Comparison of ENCODE assay signal across 15 cellular contexts in genomic region chr14:40122978-40123648, GRCh38.
DNase-seq lines count a peak whose midpoint lies in the region; ATAC-seq and TF ChIP-seq lines count a peak whose summit lies in the region.
"Had no signal": no experiment of that assay in that cellular context is flagged by ENCODE, and none has a peak within 500 bp of the region (broad histone marks: within the 10 kb centered on the region; RNA-seq: fewer than 3 reads in every experiment).

No MANE protein-coding gene starts in this region.

- no peaks in the 10 kb centered on the region for H3K27me3 ChIP-seq in adipocyte (replicated peaks; ENCODE audit: control insufficient read depth, insufficient read depth, low read length)
- H3K27me3 ChIP-seq: dorsolateral prefrontal cortex had no signal

- no peaks in the 10 kb centered on the region for H3K9me3 ChIP-seq in adipocyte (ENCODE audit: control insufficient read depth, low read length)
- H3K9me3 ChIP-seq in mucosa of descending colon: no peaks in the 10 kb centered on the region

- ATAC-seq in GM18909 (IDR thresholded peaks at IDR 0.05; ENCODE audit: poor library complexity, unreplicated experiment) (peak; percentile 74), HG03139 (IDR thresholded peaks at IDR 0.05; ENCODE audit: unreplicated experiment) (peak; percentile 56), mucosa of descending colon (peak; percentile 50)
- ATAC-seq: activated CD4-positive, alpha-beta T cell treated with anti-CD3 and anti-CD28 coated beads for 36 hours had no signal

- H3K4me1 ChIP-seq in adipocyte (ENCODE audit: control insufficient read depth, insufficient read depth, low read length) (peaks cover 51% of the 10 kb centered on the region), mucosa of descending colon (ENCODE audit: low read depth) (no peaks in the 10 kb centered on the region)

- no peak for DNase-seq in adipocyte (ENCODE audit: low read depth)
- DNase-seq in mucosa of descending colon: no peak
- DNase-seq in GM03348 (ENCODE audit: low spot score): no peak
- no peak for DNase-seq in T-helper 2 cell
- no peak for DNase-seq in dedifferentiated amniotic fluid mesenchymal stem cell (ENCODE audit: extremely low spot score)
- DNase-seq in effector CD8-positive, alpha-beta T cell (lab: John Stamatoyannopoulos, UW): no peak
- DNase-seq: activated CD4-positive, alpha-beta T cell treated with anti-CD3 and anti-CD28 coated beads for 36 hours; activated naive CD4-positive, alpha-beta T cell; CD4-positive, alpha-beta memory T cell; dorsolateral prefrontal cortex; NCI-H1105 treated with DMSO at 0.1 percent for 48 hours; SIG-M5; stimulated activated naive CD4-positive, alpha-beta T cell treated with Interleukin-2 at 50 U/mL for 16 hours had no signal

- no peaks in the 10 kb centered on the region for H3K36me3 ChIP-seq in adipocyte (ENCODE audit: control insufficient read depth, insufficient read depth, low read length, severe bottlenecking)
- H3K36me3 ChIP-seq in mucosa of descending colon (ENCODE audit: low read depth): no peaks in the 10 kb centered on the region

- H3K4me3 ChIP-seq in adipocyte (ENCODE audit: low read length): no peak overlapping the region
- no peak overlapping the region for H3K4me3 ChIP-seq in mucosa of descending colon

- TF ChIP-seq CTCF in mucosa of descending colon (IDR thresholded peaks at IDR 0.05): no peak

- H3K9ac ChIP-seq in adipocyte (ENCODE audit: low read length): peak overlapping the region; percentile 48

- intact Hi-C loops in mucosa of descending colon (cut with DNase I, micrococcal nuclease): no loop called here
